ENCODE assay signal across 16 cellular contexts in the genomic region with DNA sequence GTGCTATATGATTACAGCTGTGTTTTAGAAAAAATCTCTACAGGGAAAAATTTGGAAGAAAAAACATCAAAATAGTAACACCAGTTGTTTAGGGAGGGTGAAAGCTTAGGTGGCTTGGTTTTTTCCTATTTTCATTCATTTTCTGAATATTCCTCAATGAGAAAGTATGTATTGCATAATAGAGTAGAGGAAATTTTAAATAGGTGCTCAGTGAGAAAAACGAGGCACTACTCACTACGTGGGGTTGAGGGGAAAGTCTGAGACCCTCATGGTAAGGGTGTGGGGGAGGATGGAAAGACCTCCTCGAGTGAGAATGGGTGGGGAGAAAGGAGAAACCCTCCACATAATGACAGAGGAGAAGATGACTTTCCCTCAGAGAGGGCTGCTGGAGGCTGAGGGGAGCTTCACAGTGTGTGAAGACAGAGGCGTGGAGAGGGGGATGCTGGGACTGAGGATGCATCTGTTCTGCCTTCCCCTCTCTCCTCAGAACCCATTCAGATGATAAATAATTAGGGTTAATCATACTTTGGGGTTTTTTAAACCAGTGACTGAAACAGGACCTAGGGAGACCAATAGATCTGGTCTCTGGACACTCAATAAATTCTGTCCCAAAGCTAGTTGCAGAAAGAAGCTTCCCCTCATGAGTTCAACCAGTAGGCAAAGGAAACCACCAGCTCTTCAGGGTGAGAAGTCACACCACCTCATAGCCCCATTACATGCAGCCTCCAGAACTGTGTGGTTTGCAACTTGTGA. TPM values are rescaled to one million over a fixed set of nuclear protein-coding genes. Genes with fewer than 3 reads are reported as not detected.
DNase-seq lines count a peak whose midpoint lies in the region; ATAC-seq, FAIRE-seq and TF ChIP-seq lines count a peak whose summit lies in the region.
"Had no signal": no experiment of that assay in that cellular context is flagged by ENCODE, and none has a peak within 500 bp of the region (broad histone marks: within the 10 kb centered on the region; RNA-seq: fewer than 3 reads in every experiment).

No MANE protein-coding gene starts in this region.

- DNase-seq in GM18507 (ENCODE audit: extremely low spot score, insufficient read length, low read depth) (no peak), T-cell (peak in 19 of 34 experiments; percentile 14 to 57 (median 31)), lower lobe of right lung (no peak), NCI-H345 (lab: John Stamatoyannopoulos, UW) (no peak), HK-2 (ENCODE audit: unreplicated experiment) (no peak), NCI-H446 (lab: John Stamatoyannopoulos, UW) (no peak), left colon (no peak)
- DNase-seq: body of pancreas, foreskin keratinocyte, H9, Karpas-422, NCI-H2107, thyroid gland had no signal

- no peaks in the 10 kb centered on the region for H3K27me3 ChIP-seq in lower lobe of right lung (ENCODE audit: low read depth)
- H3K27me3 ChIP-seq: body of pancreas, foreskin keratinocyte, thyroid gland had no signal

- peak; percentile 52 for ATAC-seq in GM19324 (IDR thresholded peaks at IDR 0.05; ENCODE audit: low FRiP score, unreplicated experiment)
- peak; percentile 50 to 79 (median 64) for ATAC-seq in T-cell (replicated peaks in 1 of 4)
- ATAC-seq in lower lobe of right lung: peak; percentile 50 to 57
- no peak for ATAC-seq in left colon
- ATAC-seq: body of pancreas, foreskin keratinocyte had no signal

- peaks cover 4% of the 10 kb centered on the region for H3K36me3 Mint-ChIP-seq in T-cell

- peaks cover 22 to 38% (median 32%) of the 10 kb centered on the region in 3 donors for H3K4me1 Mint-ChIP-seq in T-cell
- H3K4me1 Mint-ChIP-seq: H9 had no signal

- CTCF ChIA-PET in T-cell (lab: Charles Lee): interaction anchor here (0.6 to 2.4 kb wide), 11 partner anchors 9 to 193 kb away, joined by 3 to 20 read pairs (median 3); partner anchors contain the start of gene SLAMF7 (in 1 of the 2)

- H3K9me3 ChIP-seq in lower lobe of right lung: no peaks in the 10 kb centered on the region
- H3K9me3 ChIP-seq: body of pancreas, thyroid gland had no signal

- POLR2A ChIA-PET in T-cell (lab: Charles Lee): interaction anchor here (0.6 to 0.7 kb wide), 2 partner anchors 13 to 825 kb away, joined by 3 read pairs; no protein-coding TSS in a partner anchor

- intact Hi-C loops in lower lobe of right lung (cut with DNase I): no loop called here
- intact Hi-C loops in left colon (cut with DNase I, micrococcal nuclease): no loop called here

- H3K36me3 ChIP-seq in lower lobe of right lung: no peaks in the 10 kb centered on the region
- H3K36me3 ChIP-seq: thyroid gland had no signal

- H3K4me1 ChIP-seq in lower lobe of right lung: no peaks in the 10 kb centered on the region
- H3K4me1 ChIP-seq: body of pancreas, foreskin keratinocyte, thyroid gland had no signal

- no peak for TF ChIP-seq CTCF in lower lobe of right lung (IDR thresholded peaks at IDR 0.05)

- H3K4me3 ChIP-seq in lower lobe of right lung: no peak overlapping the region
- H3K4me3 ChIP-seq: body of pancreas, thyroid gland had no signal

- H3K9me3 Mint-ChIP-seq in T-cell: no peaks in the 10 kb centered on the region
- H3K9me3 Mint-ChIP-seq: H9 had no signal

- H3K27ac Mint-ChIP-seq in T-cell: peak overlapping the region; percentile 74 to 83
- H3K27ac Mint-ChIP-seq: H9 had no signal

- peak overlapping the region in 1 of 3 donors; percentile 21 for H3K4me3 Mint-ChIP-seq in T-cell
- H3K4me3 Mint-ChIP-seq: H9 had no signal

- H3K27ac ChIP-seq in lower lobe of right lung: no peak overlapping the region
- H3K27ac ChIP-seq: body of pancreas, foreskin keratinocyte, thyroid gland had no signal

- peak; percentile 90 for FAIRE-seq in GM18507 (lab: Jason Lieb, UNC)

- no peaks in the 10 kb centered on the region for H3K27me3 Mint-ChIP-seq in T-cell

RNA-seq across cellular contexts. Expression of gene SLAMF7, which starts 17.0 kb away (rescaled TPM):
- total RNA-seq in T-cell: 10 to 100 TPM in 4 of 5 donors, 1 to 10 TPM in 1; 9.5 to 32.0 (median 25.5) TPM
- 7.9 TPM for total RNA-seq in lower lobe of right lung
- total RNA-seq in left colon: 10 to 100 TPM in 1 of 2 donors, 1 to 10 TPM in 1; 2.2 to 12.9 TPM
- total RNA-seq: H9, myocyte, OCI-LY7 had no signal

RNA-seq across cellular contexts. Expression of gene LY9, which starts 39.9 kb away (rescaled TPM):
- total RNA-seq in T-cell (100 to 1,000 TPM in 3 of 5 donors, 10 to 100 TPM in 2; 95.4 to 127 (median 101) TPM), lower lobe of right lung (1.8 TPM), left colon (1 to 10 TPM in 1 of 2 donors, under 1 TPM in 1; 0.67 to 2.6 TPM)
- total RNA-seq: foreskin keratinocyte, H9, myocyte had no signal

RNA-seq across cellular contexts. Expression of gene CD48, which starts 44.4 kb away (rescaled TPM):
- 100 to 1,000 TPM; 249 to 393 (median 273) TPM for total RNA-seq in T-cell
- 26.3 TPM for total RNA-seq in lower lobe of right lung
- 1 to 10 TPM; 2.2 to 7.4 TPM for total RNA-seq in left colon
- total RNA-seq: foreskin keratinocyte, H9, myocyte had no signal

Comparison
In these comparisons a context has a peak if more than half of its experiments do, and no peak if none do; other contexts are left out.
1. DNase-seq: peak in T-cell (19 of 34); none in GM18507 (single experiment), lower lobe of right lung (single experiment), NCI-H345 (single experiment), HK-2 (single experiment), NCI-H446 (0 of 2) and left colon (0 of 2).
2. RNA of gene LY9, which starts 39.9 kb away (total RNA-seq): 95.4 to 127 TPM in T-cell; 0.67 to 2.6 TPM in left colon and 1.8 TPM in lower lobe of right lung (single experiment); every median in the first group is over 10 times any median in the second.